In genomic region chr1:40114400-40114799, GRCh38 we compare ENCODE assay signal across 7 cellular contexts.
"Had no signal": no experiment of that assay in that cellular context is flagged by ENCODE, and none has a peak within 500 bp of the region (broad histone marks: within the 10 kb centered on the region; RNA-seq: fewer than 3 reads in every experiment).

No MANE protein-coding gene starts in this region.

- H3K27ac Mint-ChIP-seq: IgD-negative memory B cell had no signal

- DNase-seq: IMR-90, KBM-7, KG1 had no signal

- H3K27ac ChIP-seq: HL-60 had no signal

- H3K4me3 ChIP-seq: K562 had no signal

- ATAC-seq: K562 had no signal

- H3K4me3 Mint-ChIP-seq: IgD-negative memory B cell had no signal

- FAIRE-seq: HTR-8/SVneo, K562 had no signal
